12 cellular contexts compared by ENCODE assay signal in genomic region chr2:79982445-79982844, GRCh38.
DNase-seq lines count a peak whose midpoint lies in the region; ATAC-seq and TF ChIP-seq lines count a peak whose summit lies in the region.
"Had no signal": no experiment of that assay in that cellular context is flagged by ENCODE, and none has a peak within 500 bp of the region (broad histone marks: within the 10 kb centered on the region; RNA-seq: fewer than 3 reads in every experiment).

No MANE protein-coding gene starts in this region.

- H3K4me1 ChIP-seq in HAP-1 (no peaks in the 10 kb centered on the region), RWPE2 (ENCODE audit: insufficient read depth, poor library complexity, severe bottlenecking) (no peaks in the 10 kb centered on the region)
- H3K4me1 ChIP-seq: tibial artery had no signal

- H3K4me3 ChIP-seq in HAP-1 (no peak overlapping the region), RWPE2 (ENCODE audit: severe bottlenecking) (no peak overlapping the region)
- H3K4me3 ChIP-seq: tibial artery had no signal

- H3K9me3 ChIP-seq in HAP-1 = no peaks in the 10 kb centered on the region
- no peaks in the 10 kb centered on the region for H3K9me3 ChIP-seq in RWPE2 (ENCODE audit: severe bottlenecking)
- H3K9me3 ChIP-seq: tibial artery had no signal

- H3K27me3 ChIP-seq in HAP-1 (ENCODE audit: low read depth) (no peaks in the 10 kb centered on the region), RWPE2 (ENCODE audit: insufficient read depth, poor library complexity, severe bottlenecking) (peaks cover 15% of the 10 kb centered on the region)
- H3K27me3 ChIP-seq: tibial artery had no signal

- H3K36me3 ChIP-seq in HAP-1 (replicated peaks) (no peaks in the 10 kb centered on the region), RWPE2 (ENCODE audit: low read depth) (no peaks in the 10 kb centered on the region)
- H3K36me3 ChIP-seq: tibial artery had no signal

- TF ChIP-seq CTCF in RWPE2 (IDR thresholded peaks at IDR 0.05; ENCODE audit: poor library complexity, severe bottlenecking) = peak; percentile 29

- H3K27ac ChIP-seq in RWPE2 (ENCODE audit: poor library complexity, severe bottlenecking) = no peak overlapping the region
- H3K27ac ChIP-seq: tibial artery had no signal

- in situ Hi-C loops in HAP-1 (cut with MboI; ENCODE audit: low sequenced_read_pairs) = no loop called here

- DNase-seq in COR-L47 (lab: John Stamatoyannopoulos, UW) (peak; percentile 1), HAP-1 (ENCODE audit: low spot score in 2 of 2) (peak; percentile 12 to 52), RWPE2 (ENCODE audit: low spot score) (no peak), islet precursor cell (peak; percentile 61)
- no peak for DNase-seq in stimulated activated CD4-positive, alpha-beta T cell treated with anti-CD3 and anti-CD28 coated beads, Interleukin-4, amount 100 ng/mL, for 4 hours
- DNase-seq: activated CD4-positive, alpha-beta T cell treated with anti-CD3 and anti-CD28 coated beads, Interleukin-2, amount 10 ng/mL, durations not matched to agents 7 days and 5 days; left cardiac atrium; NCI-H187 treated with DMSO at 0.1 percent for 48 hours; tibial artery had no signal

- ATAC-seq in RWPE2 (ENCODE audit: low read depth) = no peak
- ATAC-seq in GM21447 (IDR thresholded peaks at IDR 0.05; ENCODE audit: unreplicated experiment) = no peak
- no peak for ATAC-seq in HG02973 (IDR thresholded peaks at IDR 0.05; ENCODE audit: unreplicated experiment)
- ATAC-seq in HG03025 (IDR thresholded peaks at IDR 0.05; ENCODE audit: low FRiP score, unreplicated experiment) = no peak
- ATAC-seq: left cardiac atrium had no signal

Comparison
In these comparisons a context has a peak if more than half of its experiments do, and no peak if none do; other contexts are left out.
1. DNase-seq: peak in COR-L47 (single experiment), HAP-1 (2 of 2) and islet precursor cell (single experiment); none in RWPE2 (single experiment) and stimulated activated CD4-positive, alpha-beta T cell treated with anti-CD3 and anti-CD28 coated beads, Interleukin-4, amount 100 ng/mL, for 4 hours (0 of 2).